Comparison of ENCODE assay signal across 9 cellular contexts in genomic region chr16:85126731-85127662, GRCh38. TPM values are rescaled to one million over a fixed set of nuclear protein-coding genes. Genes with fewer than 3 reads are reported as not detected.
A peak's percentile ranks its signal among the peaks of the same experiment; 100 is the strongest.
DNase-seq lines count a peak whose midpoint lies in the region; ATAC-seq, FAIRE-seq and TF ChIP-seq lines count a peak whose summit lies in the region.
"Had no signal": no experiment of that assay in that cellular context is flagged by ENCODE, and none has a peak within 500 bp of the region (broad histone marks: within the 10 kb centered on the region; RNA-seq: fewer than 3 reads in every experiment).

No MANE protein-coding gene starts in this region.

- no peak for TF ChIP-seq EP300 in A549 (IDR thresholded peaks at IDR 0.05)

- CTCF ChIA-PET in A549 (lab: Yijun Ruan, JAX), result interaction anchor here (0.6 to 8.8 kb wide), 5 partner anchors 10 to 118 kb away, joined by 3 to 59 read pairs (median 3); no protein-coding TSS in a partner anchor
- CTCF ChIA-PET in HEK293 (lab: Yijun Ruan, JAX), result interaction anchor here (0.6 to 6.8 kb wide), 4 partner anchors 12 to 115 kb away, joined by 3 to 38 read pairs (median 4); no protein-coding TSS in a partner anchor

- ATAC-seq in A549 (peak in 1 of 2 experiments; percentile 13; a peak in 1 of 6 replicates), HG02571 (IDR thresholded peaks at IDR 0.05; ENCODE audit: unreplicated experiment) (no peak)
- peak; percentile 23 to 25 for ATAC-seq in stimulated activated naive B cell treated with anti-CD40 and anti-IgM and Interleukin-4, amounts not matched to agents 10 μg/mL and 1 μg/mL and 100 μg/mL, for 72 hours (replicated peaks)

- H3K4me2 ChIP-seq in A549, result no peak overlapping the region

- no peaks in the 10 kb centered on the region for H3K9me3 Mint-ChIP-seq in activated naive CD4-positive, alpha-beta T cell treated with anti-CD3 and anti-CD28 coated beads, Interleukin-2, amount 50 U/mL, for 24 hours
- H3K9me3 Mint-ChIP-seq in stimulated activated naive B cell treated with anti-CD40 and anti-IgM and Interleukin-4, amounts not matched to agents 10 μg/mL and 1 μg/mL and 100 μg/mL, for 72 hours, result no peaks in the 10 kb centered on the region

- no peak for TF ChIP-seq CTCF in A549 (IDR thresholded peaks at IDR 0.05)
- TF ChIP-seq CTCF in HEK293 (tag by site-specific recombination; IDR thresholded peaks at IDR 0.05), result no peak

- FAIRE-seq in A549 (lab: Jason Lieb, UNC), result no peak

- H3K27ac Mint-ChIP-seq in activated naive CD4-positive, alpha-beta T cell treated with anti-CD3 and anti-CD28 coated beads, Interleukin-2, amount 50 U/mL, for 24 hours, result peak overlapping the region; percentile 41
- H3K27ac Mint-ChIP-seq in stimulated activated naive B cell treated with anti-CD40 and anti-IgM and Interleukin-4, amounts not matched to agents 10 μg/mL and 1 μg/mL and 100 μg/mL, for 72 hours, result no peak overlapping the region

- H3K27ac ChIP-seq in A549, result peak overlapping the region in 1 of 2 experiments; percentile 29; a peak in 1 of 6 replicates
- H3K27ac ChIP-seq in HEK293 (ENCODE audit: extremely low read depth, low read depth, low read length), result peak overlapping the region; percentile 31; the same call in 1 of the 2 replicates
- H3K27ac ChIP-seq: right lobe of liver had no signal

- H3K4me3 Mint-ChIP-seq in activated naive CD4-positive, alpha-beta T cell treated with anti-CD3 and anti-CD28 coated beads, Interleukin-2, amount 50 U/mL, for 24 hours, result no peak overlapping the region
- no peak overlapping the region for H3K4me3 Mint-ChIP-seq in stimulated activated naive B cell treated with anti-CD40 and anti-IgM and Interleukin-4, amounts not matched to agents 10 μg/mL and 1 μg/mL and 100 μg/mL, for 72 hours

- TF ChIP-seq POLR2A in A549 (IDR thresholded peaks at IDR 0.05; ENCODE audit: low read length) (no peak), erythroblast (IDR thresholded peaks at IDR 0.05; ENCODE audit: low read length) (no peak)

- H3K9me3 ChIP-seq in A549, result peaks cover 3% of the 10 kb centered on the region; the same call in 2 of the 3 replicates
- H3K9me3 ChIP-seq in HEK293 (ENCODE audit: control insufficient read depth, insufficient read depth, low read depth, low read length), result no peaks in the 10 kb centered on the region
- H3K9me3 ChIP-seq: right lobe of liver had no signal

- H3K4me3 ChIP-seq in A549 (no peak overlapping the region), HEK293 (ENCODE audit: low read depth, low read length) (no peak overlapping the region)
- H3K4me3 ChIP-seq: right lobe of liver had no signal

- 73% methylated on average over 20 of the region's 22 CpGs for WGBS in A549 (ENCODE audit: missing lambda C conversion rate)

- POLR2A ChIA-PET in A549 (lab: Yijun Ruan, JAX), result no interaction called here
- POLR2A ChIA-PET in HEK293 (lab: Yijun Ruan, JAX), result interaction anchor here (0.6 kb wide), 3 partner anchors 71 to 1109 kb away, joined by 3 to 5 read pairs (median 4); partner anchors contain the start of gene GSE1

- H3K36me3 ChIP-seq in HEK293 (ENCODE audit: control insufficient read depth in 2 of 2, insufficient read depth in 1 of 2, low read length in 2 of 2), result no peaks in the 10 kb centered on the region
- H3K36me3 ChIP-seq: right lobe of liver had no signal

- H3K27me3 Mint-ChIP-seq in activated naive CD4-positive, alpha-beta T cell treated with anti-CD3 and anti-CD28 coated beads, Interleukin-2, amount 50 U/mL, for 24 hours, result no peaks in the 10 kb centered on the region
- H3K27me3 Mint-ChIP-seq in stimulated activated naive B cell treated with anti-CD40 and anti-IgM and Interleukin-4, amounts not matched to agents 10 μg/mL and 1 μg/mL and 100 μg/mL, for 72 hours, result peaks cover 4 to 5% of the 10 kb centered on the region in 2 donors

- DNase-seq in A549 (ENCODE audit: low read depth in 1 of 2, low spot score in 1 of 2), result no peak
- peak; percentile 38 for DNase-seq in kidney glomerular epithelial cell (lab: John Stamatoyannopoulos, UW)
- no peak for DNase-seq in stimulated activated naive B cell treated with anti-CD40 and anti-IgM and Interleukin-4, amounts not matched to agents 10 μg/mL and 1 μg/mL and 100 μg/mL, for 72 hours
- no peak for DNase-seq in erythroblast (lab: John Stamatoyannopoulos, UW)
- no peak for DNase-seq in NCI-H510A (lab: John Stamatoyannopoulos, UW)
- DNase-seq: right lobe of liver had no signal

- H3K4me1 ChIP-seq in A549, result 0 out of 3 replicates have a peak, but pooled peaks cover 3% of the 10 kb centered on the region
- peaks cover 4% of the 10 kb centered on the region for H3K4me1 ChIP-seq in HEK293 (ENCODE audit: control insufficient read depth, insufficient read depth, low read length)

- no peaks in the 10 kb centered on the region for H3K36me3 Mint-ChIP-seq in activated naive CD4-positive, alpha-beta T cell treated with anti-CD3 and anti-CD28 coated beads, Interleukin-2, amount 50 U/mL, for 24 hours
- no peaks in the 10 kb centered on the region for H3K36me3 Mint-ChIP-seq in stimulated activated naive B cell treated with anti-CD40 and anti-IgM and Interleukin-4, amounts not matched to agents 10 μg/mL and 1 μg/mL and 100 μg/mL, for 72 hours

- no peak for TF ChIP-seq RAD21 in A549 (conservative IDR thresholded peaks at IDR 0.05 in 1 of 2, IDR thresholded peaks at IDR 0.05 in 1 of 2)

- H3K4me1 Mint-ChIP-seq in activated naive CD4-positive, alpha-beta T cell treated with anti-CD3 and anti-CD28 coated beads, Interleukin-2, amount 50 U/mL, for 24 hours, result peaks cover 25% of the 10 kb centered on the region
- H3K4me1 Mint-ChIP-seq in stimulated activated naive B cell treated with anti-CD40 and anti-IgM and Interleukin-4, amounts not matched to agents 10 μg/mL and 1 μg/mL and 100 μg/mL, for 72 hours, result peaks cover 5 to 10% of the 10 kb centered on the region in 2 donors

TF ChIP-seq in A549, 52 proteins besides CTCF, POLR2A, EP300 and RAD21:
- TF ChIP-seq RNF2 (IDR thresholded peaks at IDR 0.05; ENCODE audit: borderline replicate concordance, low read depth) (no peak), FOSB (CRISPR knock-in tag; IDR thresholded peaks at IDR 0.05) (no peak), EHF (CRISPR knock-in tag; IDR thresholded peaks at IDR 0.05) (no peak), KDM1A (IDR thresholded peaks at IDR 0.05; ENCODE audit: low read depth) (peak; percentile 70; the same call in 1 of the 2 replicates), ZFP36 (IDR thresholded peaks at IDR 0.05; ENCODE audit: borderline replicate concordance, partially characterized antibody) (peak; percentile 54), ZC3H11A (IDR thresholded peaks at IDR 0.05) (no peak)

TF ChIP-seq in HEK293, 187 proteins besides CTCF, POLR2A, EP300 and RAD21 (continues in another document):
- TF ChIP-seq ZNF629 (tag by site-specific recombination; IDR thresholded peaks at IDR 0.05) (no peak), ZNF544 (tag by site-specific recombination; IDR thresholded peaks at IDR 0.05) (no peak), ZBTB6 (tag by site-specific recombination; IDR thresholded peaks at IDR 0.05) (no peak), ZBTB20 (tag by site-specific recombination; IDR thresholded peaks at IDR 0.05) (peak; percentile 42; the same call in 1 of the 2 replicates), ZNF24 (tag by site-specific recombination; IDR thresholded peaks at IDR 0.05) (no peak), ZNF140 (tag by site-specific recombination; IDR thresholded peaks at IDR 0.05) (no peak), HOXC10 (CRISPR knock-in tag; IDR thresholded peaks at IDR 0.05) (no peak), ZBTB11 (tag by site-specific recombination; conservative IDR thresholded peaks at IDR 0.05; ENCODE audit: low read depth) (0 out of 2 replicates have a peak, but pooled peaks have one; percentile 7), ZNF530 (tag by site-specific recombination; IDR thresholded peaks at IDR 0.05; ENCODE audit: low read depth) (no peak), ZBTB48 (tag by site-specific recombination; IDR thresholded peaks at IDR 0.05) (no peak), ZNF423 (tag by site-specific recombination; IDR thresholded peaks at IDR 0.05) (peak; percentile 21; the same call in 1 of the 2 replicates)

RNA-seq across cellular contexts. Expression of gene CIBAR2, which starts 14.7 kb away (rescaled TPM):
- polyA plus RNA-seq in A549 (2011; rRNA removed) (0.15 TPM in 1 of 2 replicates, not detected in the other), A549 (2017; fragmentation: RNase III; extraction: RNeasy Plus Mini Kit Qiagen cat#74134 plus additional on column Dnase treatment) (0.04 TPM in 1 of 3 replicates, not detected in the others)
- polyA plus RNA-seq in A549 (2012; cell fraction: cytosol; rRNA removed), result 0.05 TPM in 1 of 2 replicates, not detected in the other
- 0.11 TPM in 1 of 2 replicates, not detected in the other for polyA plus RNA-seq in A549 (2012; cell fraction: nucleus; rRNA removed)
- not detected in 2 replicates for polyA minus RNA-seq in A549 (2011; rRNA and poly(A)+ RNA removed)
